Comparison of ENCODE assay signal across 8 cellular contexts in genomic region chr4:139651282-139652194, GRCh38. TPM values are rescaled to one million over a fixed set of nuclear protein-coding genes. Genes with fewer than 3 reads are reported as not detected.
DNase-seq lines count a peak whose midpoint lies in the region; ATAC-seq, FAIRE-seq and TF ChIP-seq lines count a peak whose summit lies in the region.

No MANE protein-coding gene starts in this region.

- TF ChIP-seq CTCF in VCaP (conservative IDR thresholded peaks at IDR 0.05) (peak; percentile 88), kidney (IDR thresholded peaks at IDR 0.05; ENCODE audit: borderline replicate concordance, extremely low read depth, insufficient read depth) (peak; percentile 97)

- H3K4me1 ChIP-seq in kidney (ENCODE audit: control insufficient read depth in 1 of 2, insufficient read depth in 1 of 2, low read depth in 1 of 2, low read length in 2 of 2): peaks cover 0 to 4% of the 10 kb centered on the region in 2 donors

- TF ChIP-seq POLR2A in GM18505 (IDR thresholded peaks at IDR 0.05; ENCODE audit: borderline replicate concordance, extremely low read depth, insufficient read depth, insufficient read length): no peak

- no peaks in the 10 kb centered on the region for H3K9me3 ChIP-seq in kidney (ENCODE audit: control insufficient read depth in 1 of 2, low read length in 2 of 2)

- in situ Hi-C loops in T47D (cut with HindIII; ENCODE audit: low pct_unique_long_range_greater_than_20kb, low sequenced_read_pairs): no loop called here

- H3K36me3 ChIP-seq in kidney (ENCODE audit: control insufficient read depth in 1 of 2, insufficient read depth in 2 of 2, low read length in 2 of 2): no peaks in the 10 kb centered on the region

- intact Hi-C loops in kidney (cut with DNase I): loop anchor here (10.0 kb wide), 1 partner anchor 47 kb away; no protein-coding TSS in a partner anchor

- H3K27ac ChIP-seq in VCaP (peak overlapping the region; percentile 9; the same call in 1 of the 2 replicates), kidney (ENCODE audit: low read depth in 2 of 2, low read length in 2 of 2) (no peak overlapping the region)

- peak; percentile 80 for ATAC-seq in GM18505 (IDR thresholded peaks at IDR 0.05; ENCODE audit: unreplicated experiment)
- peak; percentile 85 for ATAC-seq in HG02973 (IDR thresholded peaks at IDR 0.05; ENCODE audit: unreplicated experiment)

- H3K4me3 ChIP-seq in kidney (ENCODE audit: low read length in 2 of 2): no peak overlapping the region

- no peak for FAIRE-seq in kidney (lab: Jason Lieb, UNC)

- DNase-seq in A172 (ENCODE audit: low spot score) (peak; percentile 66), NCI-H2171 (lab: John Stamatoyannopoulos, UW) (peak; percentile 8), T47D (ENCODE audit: low read depth in 1 of 2, low spot score in 1 of 2) (peak; percentile 13 to 68), kidney (peak; percentile 84)
- DNase-seq in stimulated activated CD4-positive, alpha-beta T cell treated with anti-CD3 and anti-CD28 coated beads, Interleukin-1b, Interleukin-23, amount 100 ng/mL, for 24 hours (ENCODE audit: low read depth in 4 of 4, low spot score in 1 of 4): peak; percentile 42 to 55 (median 50)

- H3K9ac ChIP-seq in kidney (ENCODE audit: low read length in 2 of 2): no peak overlapping the region

RNA-seq across cellular contexts. Expression of gene MGST2, which starts 14.1 kb away (rescaled TPM):
- 21.2 and 23.5 TPM in 2 replicates for total RNA-seq in A172 (2014; rRNA removed; shearing (Covaris generic))
- 62.8 TPM for total RNA-seq in kidney
- 168 TPM for polyA plus RNA-seq in kidney (ENCODE audit: insufficient read depth, low read depth, low replicate concordance)

Comparison
In these comparisons a context has a peak if more than half of its experiments do, and no peak if none do; other contexts are left out.
1. DNase-seq: peak in every context shown above with its lines; median percentile 84 in kidney; 66 in A172; 50 in stimulated activated CD4-positive, alpha-beta T cell treated with anti-CD3 and anti-CD28 coated beads, Interleukin-1b, Interleukin-23, amount 100 ng/mL, for 24 hours; 40 in T47D; 8 in NCI-H2171.